Comparison of ENCODE assay signal across 25 cellular contexts in the genomic region with DNA sequence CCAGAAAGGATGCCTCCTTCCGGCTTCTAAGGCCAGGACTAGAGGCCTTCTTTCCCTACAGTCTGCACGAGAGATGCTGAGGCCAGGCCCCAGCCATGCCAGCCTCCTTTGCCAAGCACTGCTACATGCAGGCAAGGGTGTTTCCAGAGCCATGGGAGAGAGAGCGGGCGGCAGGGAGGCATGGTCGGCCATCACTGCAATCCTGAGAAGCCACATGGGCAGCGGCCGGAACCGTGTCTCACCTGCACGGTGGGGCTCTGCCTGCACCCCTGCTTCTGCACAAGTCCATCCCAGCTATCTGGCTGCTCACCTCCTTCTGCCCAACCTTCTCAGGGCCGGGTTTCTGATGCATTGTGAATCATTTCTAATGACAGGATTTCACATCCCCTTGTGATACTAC. TPM values are rescaled to one million over a fixed set of nuclear protein-coding genes. Genes with fewer than 3 reads are reported as not detected.
"Had no signal": no experiment of that assay in that cellular context is flagged by ENCODE, and none has a peak within 500 bp of the region (broad histone marks: within the 10 kb centered on the region; RNA-seq: fewer than 3 reads in every experiment).

No MANE protein-coding gene starts in this region.

- H3K9me3 ChIP-seq: SJSA1 had no signal

- H3K27ac Mint-ChIP-seq: activated B cell treated with CpG ODN at 0.5 μM for 24 hours; activated CD4-positive, alpha-beta T cell treated with anti-CD3 and anti-CD28 coated beads, Interleukin-2, amount 10 ng/mL, durations not matched to agents 24 days and 14 days; activated CD8-positive, alpha-beta memory T cell treated with anti-CD3 and anti-CD28 coated beads, Interleukin-2, amount 10 ng/mL, durations not matched to agents 7 days and 5 days; activated naive CD4-positive, alpha-beta T cell treated with anti-CD3 and anti-CD28 coated beads, Interleukin-2, amount 50 U/mL, for 24 hours; activated T-cell treated with anti-CD3 and anti-CD28 coated beads, Interleukin-2, amount 50 U/mL, for 24 hours; activated T-helper 1 cell treated with anti-CD3 and anti-CD28 coated beads, Interleukin-12 subunit alpha, Interleukin-12 subunit beta, Interleukin-2, Interleukin-4 antibody, amounts not matched to agents 30 ng/mL and 10 ng/mL and 1 ng/mL, durations not matched to agents 14 hours and 24 hours and 36 hours; T-helper 2 cell treated with Interferon-gamma antibody and Interleukin-4, amounts not matched to agents 5 μg/mL and 100 μg/mL, for 36 hours had no signal

- H3K27ac ChIP-seq: SJSA1 had no signal

- H3K4me3 ChIP-seq: SJSA1 had no signal

- H3K36me3 Mint-ChIP-seq: activated CD8-positive, alpha-beta memory T cell treated with anti-CD3 and anti-CD28 coated beads, Interleukin-2, amount 10 ng/mL, durations not matched to agents 7 days and 5 days; activated naive CD4-positive, alpha-beta T cell treated with anti-CD3 and anti-CD28 coated beads, Interleukin-2, amount 50 U/mL, for 24 hours had no signal

- FAIRE-seq: bronchial epithelial cell, RCC 7860 had no signal

- H3K27me3 ChIP-seq: SJSA1 had no signal

- H3K9me3 Mint-ChIP-seq: activated B cell treated with CpG ODN at 0.5 μM for 24 hours; activated CD4-positive, alpha-beta T cell treated with anti-CD3 and anti-CD28 coated beads, Interleukin-2, amount 10 ng/mL, durations not matched to agents 24 days and 14 days; activated naive CD4-positive, alpha-beta T cell treated with anti-CD3 and anti-CD28 coated beads, Interleukin-2, amount 50 U/mL, for 24 hours; activated T-cell treated with anti-CD3 and anti-CD28 coated beads, Interleukin-2, amount 50 U/mL, for 24 hours; activated T-helper 1 cell treated with anti-CD3 and anti-CD28 coated beads, Interleukin-12 subunit alpha, Interleukin-12 subunit beta, Interleukin-2, Interleukin-4 antibody, amounts not matched to agents 30 ng/mL and 10 ng/mL and 1 ng/mL, durations not matched to agents 14 hours and 24 hours and 36 hours; T-helper 2 cell treated with Interferon-gamma antibody and Interleukin-4, amounts not matched to agents 5 μg/mL and 100 μg/mL, for 36 hours had no signal

- ATAC-seq: activated CD8-positive, alpha-beta memory T cell treated with anti-CD3 and anti-CD28 coated beads, Interleukin-2, amount 10 ng/mL, durations not matched to agents 7 days and 5 days had no signal

- H3K4me1 Mint-ChIP-seq: activated B cell treated with CpG ODN at 0.5 μM for 24 hours; activated CD8-positive, alpha-beta memory T cell treated with anti-CD3 and anti-CD28 coated beads, Interleukin-2, amount 10 ng/mL, durations not matched to agents 7 days and 5 days; activated naive CD4-positive, alpha-beta T cell treated with anti-CD3 and anti-CD28 coated beads, Interleukin-2, amount 50 U/mL, for 24 hours had no signal

- DNase-seq: activated B cell treated with CpG ODN at 0.5 μM for 24 hours; activated CD4-positive, alpha-beta T cell treated with anti-CD3 and anti-CD28 coated beads for 1 hour; activated CD4-positive, alpha-beta T cell treated with anti-CD3 and anti-CD28 coated beads, Interleukin-2, amount 10 ng/mL, durations not matched to agents 24 days and 14 days; activated CD4-positive, alpha-beta T cell treated with anti-CD3 and anti-CD28 coated beads, Interleukin-2, amount 50 U/mL, for 48 hours; activated CD8-positive, alpha-beta memory T cell treated with anti-CD3 and anti-CD28 coated beads, Interleukin-2, amount 10 ng/mL, durations not matched to agents 7 days and 5 days; activated effector memory CD4-positive, alpha-beta T cell treated with Interleukin-2 at 50 U/mL for 16 hours; activated naive CD4-positive, alpha-beta T cell; activated T-cell treated with anti-CD3 and anti-CD28 coated beads, Interleukin-2, amount 50 U/mL, for 24 hours; aorta; central memory CD4-positive, alpha-beta T cell; MM.1S; NCI-H1105; NCI-H1436 treated with DMSO at 0.1 percent for 48 hours; NCI-H1930; NCI-H2171 treated with DMSO at 0.1 percent for 48 hours; NCI-H226; NCI-H774; SHP77; SW 1271 had no signal

- H3K4me3 Mint-ChIP-seq: activated B cell treated with CpG ODN at 0.5 μM for 24 hours; activated CD4-positive, alpha-beta T cell treated with anti-CD3 and anti-CD28 coated beads, Interleukin-2, amount 10 ng/mL, durations not matched to agents 24 days and 14 days; activated CD8-positive, alpha-beta memory T cell treated with anti-CD3 and anti-CD28 coated beads, Interleukin-2, amount 10 ng/mL, durations not matched to agents 7 days and 5 days; activated naive CD4-positive, alpha-beta T cell treated with anti-CD3 and anti-CD28 coated beads, Interleukin-2, amount 50 U/mL, for 24 hours; activated T-cell treated with anti-CD3 and anti-CD28 coated beads, Interleukin-2, amount 50 U/mL, for 24 hours; activated T-helper 1 cell treated with anti-CD3 and anti-CD28 coated beads, Interleukin-12 subunit alpha, Interleukin-12 subunit beta, Interleukin-2, Interleukin-4 antibody, amounts not matched to agents 30 ng/mL and 10 ng/mL and 1 ng/mL, durations not matched to agents 14 hours and 24 hours and 36 hours; T-helper 2 cell treated with Interferon-gamma antibody and Interleukin-4, amounts not matched to agents 5 μg/mL and 100 μg/mL, for 36 hours had no signal

RNA-seq across cellular contexts. Expression of a gene that starts 35.1 kb away (rescaled TPM):
- total RNA-seq: activated B cell treated with CpG ODN at 0.5 μM for 24 hours had no signal
